Comparison of ENCODE assay signal across 8 cellular contexts in the genomic region with DNA sequence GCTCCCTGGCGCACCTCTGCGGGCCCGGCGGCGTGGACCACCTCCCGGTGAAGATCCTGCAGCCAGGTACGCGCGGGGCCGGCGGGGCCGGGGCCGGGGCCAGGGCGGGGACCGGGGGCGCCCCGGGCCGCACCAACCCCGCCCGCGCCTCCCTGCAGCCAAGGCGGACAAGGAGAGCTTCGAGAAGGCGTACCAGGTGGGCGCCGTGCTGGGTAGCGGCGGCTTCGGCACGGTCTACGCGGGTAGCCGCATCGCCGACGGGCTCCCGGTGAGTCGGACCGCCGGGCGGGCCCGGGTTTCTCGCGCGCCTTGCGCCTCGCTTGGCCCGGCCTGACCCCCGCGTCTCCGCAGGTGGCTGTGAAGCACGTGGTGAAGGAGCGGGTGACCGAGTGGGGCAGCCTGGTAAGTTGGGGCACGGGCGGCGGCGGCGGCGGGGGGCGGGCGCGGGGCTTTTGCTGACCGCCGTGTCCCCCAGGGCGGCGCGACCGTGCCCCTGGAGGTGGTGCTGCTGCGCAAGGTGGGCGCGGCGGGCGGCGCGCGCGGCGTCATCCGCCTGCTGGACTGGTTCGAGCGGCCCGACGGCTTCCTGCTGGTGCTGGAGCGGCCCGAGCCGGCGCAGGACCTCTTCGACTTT. TPM values are rescaled to one million over a fixed set of nuclear protein-coding genes. Genes with fewer than 3 reads are reported as not detected.
DNase-seq lines count a peak whose midpoint lies in the region; ATAC-seq and TF ChIP-seq lines count a peak whose summit lies in the region.

No MANE protein-coding gene starts in this region.

- DNase-seq in COLO668 (lab: John Stamatoyannopoulos, UW; ENCODE audit: unreplicated experiment) (peak; percentile 72), HT1080 (ENCODE audit: low read depth) (peak; percentile 32), germinal center (ENCODE audit: low spot score) (peak; percentile 45), osteocyte (ENCODE audit: extremely low spot score, unreplicated experiment) (no peak), epidermal melanocyte (ENCODE audit: insufficient read length, low spot score) (no peak), NCI-H2107 (lab: John Stamatoyannopoulos, UW) (no peak), NCI-H2196 (lab: John Stamatoyannopoulos, UW; ENCODE audit: unreplicated experiment) (no peak)
- DNase-seq in activated T-cell treated with anti-CD3 and anti-CD28 coated beads, Interleukin-2, amount 50 U/mL, for 4 hours = peak; percentile 38

- H3K27ac Mint-ChIP-seq in osteocyte (ENCODE audit: unreplicated experiment) = peak overlapping the region; percentile 84

- peak; percentile 0 for ATAC-seq in activated T-cell treated with anti-CD3 and anti-CD28 coated beads, Interleukin-2, amount 50 U/mL, for 4 hours

- no peaks in the 10 kb centered on the region for H3K27me3 Mint-ChIP-seq in activated T-cell treated with anti-CD3 and anti-CD28 coated beads, Interleukin-2, amount 50 U/mL, for 4 hours (ENCODE audit: low read depth)
- no peaks in the 10 kb centered on the region for H3K27me3 Mint-ChIP-seq in osteocyte (ENCODE audit: unreplicated experiment)

- H3K4me1 Mint-ChIP-seq in activated T-cell treated with anti-CD3 and anti-CD28 coated beads, Interleukin-2, amount 50 U/mL, for 4 hours (ENCODE audit: low read depth) = peaks cover 18% of the 10 kb centered on the region
- H3K4me1 Mint-ChIP-seq in osteocyte (ENCODE audit: unreplicated experiment) = peaks cover 26% of the 10 kb centered on the region

- peaks cover 24% of the 10 kb centered on the region for H3K36me3 Mint-ChIP-seq in activated T-cell treated with anti-CD3 and anti-CD28 coated beads, Interleukin-2, amount 50 U/mL, for 4 hours (ENCODE audit: insufficient read depth)
- peaks cover 7% of the 10 kb centered on the region for H3K36me3 Mint-ChIP-seq in osteocyte (ENCODE audit: unreplicated experiment)

- peak overlapping the region; percentile 94 for H3K4me3 Mint-ChIP-seq in activated T-cell treated with anti-CD3 and anti-CD28 coated beads, Interleukin-2, amount 50 U/mL, for 4 hours
- H3K4me3 Mint-ChIP-seq in osteocyte (ENCODE audit: unreplicated experiment) = peak overlapping the region; percentile 85

- H3K9me3 Mint-ChIP-seq in activated T-cell treated with anti-CD3 and anti-CD28 coated beads, Interleukin-2, amount 50 U/mL, for 4 hours = no peaks in the 10 kb centered on the region
- H3K9me3 Mint-ChIP-seq in osteocyte (ENCODE audit: unreplicated experiment) = no peaks in the 10 kb centered on the region

- no peak for TF ChIP-seq CTCF in osteocyte (IDR thresholded peaks at IDR 0.05)

RNA-seq across cellular contexts. Expression of a gene that starts 0.5 kb away (rescaled TPM):
- total RNA-seq in HT1080 (2014; rRNA removed; shearing (Covaris generic)) = 56.8 and 58.1 TPM in 2 replicates
- 51.0 and 59.1 TPM in 2 replicates for polyA plus RNA-seq in HT1080 (2015; cell fraction: cytosol; rRNA removed)
- polyA plus RNA-seq in HT1080 (2015; cell fraction: nucleus; rRNA removed) = 53.4 and 59.0 TPM in 2 replicates
- 100 to 1,000 TPM; 426 to 498 (median 461) TPM for total RNA-seq in activated T-cell treated with anti-CD3 and anti-CD28 coated beads, Interleukin-2, amount 50 U/mL, for 4 hours
- 18.6 TPM in 2 replicates for total RNA-seq in osteocyte

RNA-seq across cellular contexts. Expression of a gene that starts 42.6 kb away (rescaled TPM):
- total RNA-seq in HT1080 (2014; rRNA removed; shearing (Covaris generic)) = 38.7 and 53.1 TPM in 2 replicates
- polyA plus RNA-seq in HT1080 (2015; cell fraction: cytosol; rRNA removed) = 44.8 and 48.4 TPM in 2 replicates
- 51.8 and 53.0 TPM in 2 replicates for polyA plus RNA-seq in HT1080 (2015; cell fraction: nucleus; rRNA removed)
- total RNA-seq in activated T-cell treated with anti-CD3 and anti-CD28 coated beads, Interleukin-2, amount 50 U/mL, for 4 hours = 10 to 100 TPM; 62.8 to 71.2 (median 64.2) TPM
- 54.9 and 55.5 TPM in 2 replicates for total RNA-seq in osteocyte

RNA-seq across cellular contexts. Expression of a gene that starts 42.8 kb away (rescaled TPM):
- total RNA-seq in HT1080 (2014; rRNA removed; shearing (Covaris generic)) = 21.7 and 23.1 TPM in 2 replicates
- 18.0 and 19.7 TPM in 2 replicates for polyA plus RNA-seq in HT1080 (2015; cell fraction: cytosol; rRNA removed)
- polyA plus RNA-seq in HT1080 (2015; cell fraction: nucleus; rRNA removed) = 18.8 and 22.8 TPM in 2 replicates
- total RNA-seq in activated T-cell treated with anti-CD3 and anti-CD28 coated beads, Interleukin-2, amount 50 U/mL, for 4 hours = 10 to 100 TPM; 13.5 to 18.6 (median 14.6) TPM
- total RNA-seq in osteocyte = 27.1 and 27.9 TPM in 2 replicates

RNA-seq across cellular contexts. Expression of a gene that starts 51.5 kb away (rescaled TPM):
- not detected in 2 replicates for total RNA-seq in HT1080 (2014; rRNA removed; shearing (Covaris generic))
- not detected in 2 replicates for polyA plus RNA-seq in HT1080 (2015; cell fraction: cytosol; rRNA removed)
- polyA plus RNA-seq in HT1080 (2015; cell fraction: nucleus; rRNA removed) = not detected in 2 replicates
- total RNA-seq in activated T-cell treated with anti-CD3 and anti-CD28 coated beads, Interleukin-2, amount 50 U/mL, for 4 hours = under 1 TPM; 0.08 to 0.24 (median 0.13) TPM
- not detected in 2 replicates for total RNA-seq in osteocyte

Comparison
In these comparisons a context has a peak if more than half of its experiments do, and no peak if none do; other contexts are left out.
1. DNase-seq: peak in COLO668 (single experiment), HT1080 (single experiment), activated T-cell treated with anti-CD3 and anti-CD28 coated beads, Interleukin-2, amount 50 U/mL, for 4 hours (single experiment) and germinal center (single experiment); none in osteocyte (single experiment), epidermal melanocyte (single experiment), NCI-H2107 (single experiment) and NCI-H2196 (single experiment).